In the genomic region with DNA sequence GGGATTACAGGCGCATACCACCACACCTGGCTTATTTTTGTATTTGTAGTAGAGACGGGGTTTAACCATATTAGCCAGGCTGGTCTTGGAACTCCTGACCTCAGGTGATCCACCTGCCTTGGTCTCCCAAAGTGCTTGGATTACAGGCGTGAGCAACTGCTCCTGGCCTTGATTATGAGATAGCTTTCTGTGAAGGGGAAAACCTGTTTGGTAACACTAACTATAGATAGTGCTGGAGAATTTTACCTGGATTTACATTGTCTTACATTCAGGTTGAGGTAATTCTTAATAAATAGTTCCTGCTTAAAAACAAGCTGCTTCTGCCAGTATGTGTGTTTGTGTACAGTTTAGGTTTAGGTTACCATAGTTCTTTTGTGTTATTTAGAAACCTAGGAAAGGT, we compare ENCODE assay signal across 15 cellular contexts.
DNase-seq lines count a peak whose midpoint lies in the region; ATAC-seq and TF ChIP-seq lines count a peak whose summit lies in the region.
"Had no signal": no experiment of that assay in that cellular context is flagged by ENCODE, and none has a peak within 500 bp of the region (broad histone marks: within the 10 kb centered on the region; RNA-seq: fewer than 3 reads in every experiment).

No MANE protein-coding gene starts in this region.

- DNase-seq in activated naive CD8-positive, alpha-beta T cell treated with anti-CD3 and anti-CD28 coated beads, Interleukin-2, amount 50 U/mL, for 24 hours: no peak
- DNase-seq in WTC11 (ENCODE audit: low spot score) (no peak), nephron progenitor cell (no peak), GM10248 (ENCODE audit: extremely low spot score) (no peak), COR-L47 (lab: John Stamatoyannopoulos, UW) (no peak), NCI-H446 (lab: John Stamatoyannopoulos, UW) (no peak)
- DNase-seq: BE2C; CD4-positive, alpha-beta memory T cell; DMS153; DMS79 treated with DMSO at 0.1 percent for 48 hours; EL; HCEC 1CT; HFFc6 had no signal

- H3K4me3 Mint-ChIP-seq in activated naive CD8-positive, alpha-beta T cell: no peak overlapping the region
- H3K4me3 Mint-ChIP-seq in activated naive CD8-positive, alpha-beta T cell treated with anti-CD3 and anti-CD28 coated beads, Interleukin-2, amount 50 U/mL, for 24 hours: no peak overlapping the region
- H3K4me3 Mint-ChIP-seq in WTC11: no peak overlapping the region
- no peak overlapping the region for H3K4me3 Mint-ChIP-seq in nephron progenitor cell
- H3K4me3 Mint-ChIP-seq: CD4-positive, alpha-beta memory T cell; HFFc6 had no signal

- no peak for ATAC-seq in activated naive CD8-positive, alpha-beta T cell treated with anti-CD3 and anti-CD28 coated beads, Interleukin-2, amount 50 U/mL, for 24 hours
- no peak for ATAC-seq in WTC11
- ATAC-seq: HepG2 had no signal

- peaks cover 3% of the 10 kb centered on the region for H3K4me1 Mint-ChIP-seq in activated naive CD8-positive, alpha-beta T cell (ENCODE audit: low read depth)
- H3K4me1 Mint-ChIP-seq in activated naive CD8-positive, alpha-beta T cell treated with anti-CD3 and anti-CD28 coated beads, Interleukin-2, amount 50 U/mL, for 24 hours: peaks cover 5% of the 10 kb centered on the region
- H3K4me1 Mint-ChIP-seq in WTC11: no peaks in the 10 kb centered on the region
- H3K4me1 Mint-ChIP-seq in nephron progenitor cell: no peaks in the 10 kb centered on the region

- H3K27ac Mint-ChIP-seq in activated naive CD8-positive, alpha-beta T cell: peak overlapping the region; percentile 41
- H3K27ac Mint-ChIP-seq in activated naive CD8-positive, alpha-beta T cell treated with anti-CD3 and anti-CD28 coated beads, Interleukin-2, amount 50 U/mL, for 24 hours: no peak overlapping the region
- peak overlapping the region; percentile 42; the same call in 1 of the 2 replicates for H3K27ac Mint-ChIP-seq in WTC11
- H3K27ac Mint-ChIP-seq in nephron progenitor cell: peak overlapping the region; percentile 83
- H3K27ac Mint-ChIP-seq: HFFc6 had no signal

- peaks cover 6% of the 10 kb centered on the region for H3K36me3 Mint-ChIP-seq in activated naive CD8-positive, alpha-beta T cell
- peaks cover 16% of the 10 kb centered on the region for H3K36me3 Mint-ChIP-seq in activated naive CD8-positive, alpha-beta T cell treated with anti-CD3 and anti-CD28 coated beads, Interleukin-2, amount 50 U/mL, for 24 hours (ENCODE audit: low read depth)
- peaks cover 9% of the 10 kb centered on the region; the same call in 1 of the 2 replicates for H3K36me3 Mint-ChIP-seq in WTC11
- H3K36me3 Mint-ChIP-seq in nephron progenitor cell (ENCODE audit: low read depth): peaks cover 32% of the 10 kb centered on the region

- no peak for TF ChIP-seq CTCF in WTC11 (IDR thresholded peaks at IDR 0.05)
- TF ChIP-seq CTCF in nephron progenitor cell (IDR thresholded peaks at IDR 0.05): no peak
- no peak for TF ChIP-seq CTCF in GM10248 (IDR thresholded peaks at IDR 0.05; ENCODE audit: control extremely low read depth, extremely low read depth, low read depth, missing control alignments)

- no peaks in the 10 kb centered on the region for H3K9me3 Mint-ChIP-seq in activated naive CD8-positive, alpha-beta T cell (ENCODE audit: low read depth)
- no peaks in the 10 kb centered on the region for H3K9me3 Mint-ChIP-seq in activated naive CD8-positive, alpha-beta T cell treated with anti-CD3 and anti-CD28 coated beads, Interleukin-2, amount 50 U/mL, for 24 hours
- H3K9me3 Mint-ChIP-seq in WTC11 (no peaks in the 10 kb centered on the region), nephron progenitor cell (no peaks in the 10 kb centered on the region)
- H3K9me3 Mint-ChIP-seq: CD4-positive, alpha-beta memory T cell; HFFc6 had no signal

- POLR2A ChIA-PET in WTC11 (lab: Charles Lee) (no interaction called here), GM10248 (lab: Yijun Ruan, JAX) (no interaction called here)

- H3K27me3 Mint-ChIP-seq in activated naive CD8-positive, alpha-beta T cell: no peaks in the 10 kb centered on the region
- H3K27me3 Mint-ChIP-seq in activated naive CD8-positive, alpha-beta T cell treated with anti-CD3 and anti-CD28 coated beads, Interleukin-2, amount 50 U/mL, for 24 hours: no peaks in the 10 kb centered on the region
- H3K27me3 Mint-ChIP-seq in WTC11 (ENCODE audit: low read depth): no peaks in the 10 kb centered on the region
- no peaks in the 10 kb centered on the region for H3K27me3 Mint-ChIP-seq in nephron progenitor cell (ENCODE audit: low read depth, poor library complexity)
- H3K27me3 Mint-ChIP-seq: CD4-positive, alpha-beta memory T cell had no signal

- CTCF ChIA-PET in WTC11 (lab: Charles Lee) (interaction anchor here (1.1 kb wide), 1 partner anchor 38 kb away, joined by 3 read pairs; no protein-coding TSS in a partner anchor), GM10248 (lab: Yijun Ruan, JAX) (interaction anchor here (0.9 to 1.5 kb wide), 5 partner anchors 16 to 251 kb away, joined by 3 to 5 read pairs (median 4); no protein-coding TSS in a partner anchor)

TF ChIP-seq in WTC11, 78 proteins besides CTCF, POLR2A, EP300 and RAD21 (continues in another document):
- no peak for TF ChIP-seq CREM (CRISPR knock-in tag; IDR thresholded peaks at IDR 0.05)
- TF ChIP-seq, protein P1, sequence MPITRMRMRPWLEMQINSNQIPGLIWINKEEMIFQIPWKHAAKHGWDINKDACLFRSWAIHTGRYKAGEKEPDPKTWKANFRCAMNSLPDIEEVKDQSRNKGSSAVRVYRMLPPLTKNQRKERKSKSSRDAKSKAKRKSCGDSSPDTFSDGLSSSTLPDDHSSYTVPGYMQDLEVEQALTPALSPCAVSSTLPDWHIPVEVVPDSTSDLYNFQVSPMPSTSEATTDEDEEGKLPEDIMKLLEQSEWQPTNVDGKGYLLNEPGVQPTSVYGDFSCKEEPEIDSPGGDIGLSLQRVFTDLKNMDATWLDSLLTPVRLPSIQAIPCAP (CRISPR knock-in tag; IDR thresholded peaks at IDR 0.05): no peak
- TF ChIP-seq, protein P2, sequence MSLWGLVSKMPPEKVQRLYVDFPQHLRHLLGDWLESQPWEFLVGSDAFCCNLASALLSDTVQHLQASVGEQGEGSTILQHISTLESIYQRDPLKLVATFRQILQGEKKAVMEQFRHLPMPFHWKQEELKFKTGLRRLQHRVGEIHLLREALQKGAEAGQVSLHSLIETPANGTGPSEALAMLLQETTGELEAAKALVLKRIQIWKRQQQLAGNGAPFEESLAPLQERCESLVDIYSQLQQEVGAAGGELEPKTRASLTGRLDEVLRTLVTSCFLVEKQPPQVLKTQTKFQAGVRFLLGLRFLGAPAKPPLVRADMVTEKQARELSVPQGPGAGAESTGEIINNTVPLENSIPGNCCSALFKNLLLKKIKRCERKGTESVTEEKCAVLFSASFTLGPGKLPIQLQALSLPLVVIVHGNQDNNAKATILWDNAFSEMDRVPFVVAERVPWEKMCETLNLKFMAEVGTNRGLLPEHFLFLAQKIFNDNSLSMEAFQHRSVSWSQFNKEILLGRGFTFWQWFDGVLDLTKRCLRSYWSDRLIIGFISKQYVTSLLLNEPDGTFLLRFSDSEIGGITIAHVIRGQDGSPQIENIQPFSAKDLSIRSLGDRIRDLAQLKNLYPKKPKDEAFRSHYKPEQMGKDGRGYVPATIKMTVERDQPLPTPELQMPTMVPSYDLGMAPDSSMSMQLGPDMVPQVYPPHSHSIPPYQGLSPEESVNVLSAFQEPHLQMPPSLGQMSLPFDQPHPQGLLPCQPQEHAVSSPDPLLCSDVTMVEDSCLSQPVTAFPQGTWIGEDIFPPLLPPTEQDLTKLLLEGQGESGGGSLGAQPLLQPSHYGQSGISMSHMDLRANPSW (CRISPR knock-in tag; conservative IDR thresholded peaks at IDR 0.05; ENCODE audit: low read depth): no peak
- TF ChIP-seq NR1H2 (CRISPR knock-in tag; IDR thresholded peaks at IDR 0.05): no peak
- no peak for TF ChIP-seq NFATC4 (CRISPR knock-in tag; IDR thresholded peaks at IDR 0.05)
- TF ChIP-seq CBFB (CRISPR knock-in tag; IDR thresholded peaks at IDR 0.05; ENCODE audit: low read depth): no peak
- TF ChIP-seq, protein P3, sequence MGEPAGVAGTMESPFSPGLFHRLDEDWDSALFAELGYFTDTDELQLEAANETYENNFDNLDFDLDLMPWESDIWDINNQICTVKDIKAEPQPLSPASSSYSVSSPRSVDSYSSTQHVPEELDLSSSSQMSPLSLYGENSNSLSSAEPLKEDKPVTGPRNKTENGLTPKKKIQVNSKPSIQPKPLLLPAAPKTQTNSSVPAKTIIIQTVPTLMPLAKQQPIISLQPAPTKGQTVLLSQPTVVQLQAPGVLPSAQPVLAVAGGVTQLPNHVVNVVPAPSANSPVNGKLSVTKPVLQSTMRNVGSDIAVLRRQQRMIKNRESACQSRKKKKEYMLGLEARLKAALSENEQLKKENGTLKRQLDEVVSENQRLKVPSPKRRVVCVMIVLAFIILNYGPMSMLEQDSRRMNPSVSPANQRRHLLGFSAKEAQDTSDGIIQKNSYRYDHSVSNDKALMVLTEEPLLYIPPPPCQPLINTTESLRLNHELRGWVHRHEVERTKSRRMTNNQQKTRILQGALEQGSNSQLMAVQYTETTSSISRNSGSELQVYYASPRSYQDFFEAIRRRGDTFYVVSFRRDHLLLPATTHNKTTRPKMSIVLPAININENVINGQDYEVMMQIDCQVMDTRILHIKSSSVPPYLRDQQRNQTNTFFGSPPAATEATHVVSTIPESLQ (CRISPR knock-in tag; IDR thresholded peaks at IDR 0.05): no peak
- TF ChIP-seq ZNF219 (CRISPR knock-in tag; IDR thresholded peaks at IDR 0.05; ENCODE audit: borderline replicate concordance): no peak
- TF ChIP-seq ETV6 (CRISPR knock-in tag; IDR thresholded peaks at IDR 0.05): no peak
- TF ChIP-seq, protein P4, sequence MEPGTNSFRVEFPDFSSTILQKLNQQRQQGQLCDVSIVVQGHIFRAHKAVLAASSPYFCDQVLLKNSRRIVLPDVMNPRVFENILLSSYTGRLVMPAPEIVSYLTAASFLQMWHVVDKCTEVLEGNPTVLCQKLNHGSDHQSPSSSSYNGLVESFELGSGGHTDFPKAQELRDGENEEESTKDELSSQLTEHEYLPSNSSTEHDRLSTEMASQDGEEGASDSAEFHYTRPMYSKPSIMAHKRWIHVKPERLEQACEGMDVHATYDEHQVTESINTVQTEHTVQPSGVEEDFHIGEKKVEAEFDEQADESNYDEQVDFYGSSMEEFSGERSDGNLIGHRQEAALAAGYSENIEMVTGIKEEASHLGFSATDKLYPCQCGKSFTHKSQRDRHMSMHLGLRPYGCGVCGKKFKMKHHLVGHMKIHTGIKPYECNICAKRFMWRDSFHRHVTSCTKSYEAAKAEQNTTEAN (CRISPR knock-in tag; IDR thresholded peaks at IDR 0.05): no peak
